Comparison of ENCODE assay signal across 21 cellular contexts in the genomic region with DNA sequence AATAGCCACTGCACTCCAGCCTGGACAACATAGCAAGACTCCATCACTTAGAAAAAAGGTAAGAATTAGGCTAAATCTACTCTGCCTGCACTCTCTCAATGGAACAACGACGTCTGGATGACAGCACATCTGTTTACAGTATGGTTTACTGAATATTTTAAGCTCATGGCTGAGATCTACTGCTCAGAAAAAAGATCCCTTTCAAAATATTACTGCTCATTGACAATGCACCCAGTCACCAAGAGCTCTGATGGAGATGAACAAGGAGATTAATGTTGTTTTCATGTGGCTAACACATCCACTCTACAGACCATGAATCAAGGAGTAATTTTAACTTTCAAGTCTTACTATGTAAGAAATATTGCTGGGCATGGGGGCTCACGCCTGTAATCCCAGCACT. TPM values are rescaled to one million over a fixed set of nuclear protein-coding genes. Genes with fewer than 3 reads are reported as not detected.
DNase-seq lines count a peak whose midpoint lies in the region; ATAC-seq and TF ChIP-seq lines count a peak whose summit lies in the region.
"Had no signal": no experiment of that assay in that cellular context is flagged by ENCODE, and none has a peak within 500 bp of the region (broad histone marks: within the 10 kb centered on the region; RNA-seq: fewer than 3 reads in every experiment).

No MANE protein-coding gene starts in this region.

- no peak for TF ChIP-seq CTCF in activated CD8-positive, alpha-beta T cell treated with anti-CD3 and anti-CD28 coated beads for 36 hours (IDR thresholded peaks at IDR 0.05)

- no peak overlapping the region for H3K23ac ChIP-seq in trophoblast cell (ENCODE audit: low read length)

- intact Hi-C loops in activated CD8-positive, alpha-beta T cell treated with anti-CD3 and anti-CD28 coated beads for 36 hours (cut with micrococcal nuclease): no loop called here

- no peak overlapping the region for H3K4me3 Mint-ChIP-seq in activated CD8-positive, alpha-beta T cell treated with anti-CD3 and anti-CD28 coated beads for 36 hours
- H3K4me3 Mint-ChIP-seq in activated CD8-positive, alpha-beta T cell treated with anti-CD3 and anti-CD28 coated beads, Interleukin-2, amount 10 ng/mL, durations not matched to agents 7 days and 5 days: no peak overlapping the region
- H3K4me3 Mint-ChIP-seq in T-helper 17 cell (no peak overlapping the region), immature natural killer cell (no peak overlapping the region)
- no peak overlapping the region for H3K4me3 Mint-ChIP-seq in stimulated activated naive B cell treated with anti-CD40 and anti-IgM and Interleukin-4, amounts not matched to agents 10 μg/mL and 1 μg/mL and 100 μg/mL, for 72 hours
- H3K4me3 Mint-ChIP-seq: CD14-positive monocyte had no signal

- H3K27me3 ChIP-seq in trophoblast cell (ENCODE audit: insufficient read depth, low read length): no peaks in the 10 kb centered on the region

- no peaks in the 10 kb centered on the region for H3K4me1 ChIP-seq in trophoblast cell (ENCODE audit: control insufficient read depth in 1 of 2, insufficient read depth in 2 of 2, low read length in 2 of 2)

- H2BK120ac ChIP-seq in trophoblast cell (ENCODE audit: insufficient read depth, low read length, poor library complexity): no peak overlapping the region

- peaks cover 20% of the 10 kb centered on the region for H3K4me1 Mint-ChIP-seq in activated CD8-positive, alpha-beta T cell treated with anti-CD3 and anti-CD28 coated beads for 36 hours (ENCODE audit: low read depth)
- H3K4me1 Mint-ChIP-seq in activated CD8-positive, alpha-beta T cell treated with anti-CD3 and anti-CD28 coated beads, Interleukin-2, amount 10 ng/mL, durations not matched to agents 7 days and 5 days (ENCODE audit: low read depth): peaks cover 5% of the 10 kb centered on the region
- H3K4me1 Mint-ChIP-seq in T-helper 17 cell: peaks cover 12% of the 10 kb centered on the region
- H3K4me1 Mint-ChIP-seq in immature natural killer cell: peaks cover 13 to 15% of the 10 kb centered on the region in 2 donors
- peaks cover 12 to 29% of the 10 kb centered on the region in 2 donors for H3K4me1 Mint-ChIP-seq in stimulated activated naive B cell treated with anti-CD40 and anti-IgM and Interleukin-4, amounts not matched to agents 10 μg/mL and 1 μg/mL and 100 μg/mL, for 72 hours

- POLR2A ChIA-PET in activated CD8-positive, alpha-beta T cell treated with anti-CD3 and anti-CD28 coated beads for 36 hours (lab: Charles Lee): interaction anchor here (1.0 to 1.5 kb wide), 2 partner anchors 10 to 19 kb away, joined by 4 to 5 read pairs; no protein-coding TSS in a partner anchor
- POLR2A ChIA-PET in activated CD8-positive, alpha-beta T cell treated with anti-CD3 and anti-CD28 coated beads, Interleukin-2, amount 10 ng/mL, durations not matched to agents 7 days and 5 days (lab: Charles Lee): no interaction called here

- no peaks in the 10 kb centered on the region for H3K79me2 ChIP-seq in trophoblast cell (ENCODE audit: control insufficient read depth, insufficient read depth, low read length, poor library complexity)

- H3K27ac Mint-ChIP-seq in activated CD8-positive, alpha-beta T cell treated with anti-CD3 and anti-CD28 coated beads for 36 hours: peak overlapping the region; percentile 21
- H3K27ac Mint-ChIP-seq in activated CD8-positive, alpha-beta T cell treated with anti-CD3 and anti-CD28 coated beads, Interleukin-2, amount 10 ng/mL, durations not matched to agents 7 days and 5 days: no peak overlapping the region
- H3K27ac Mint-ChIP-seq in T-helper 17 cell (peak overlapping the region; percentile 16), immature natural killer cell (peak overlapping the region in 4 of 6 donors; percentile 6 to 48 (median 24))
- H3K27ac Mint-ChIP-seq in stimulated activated naive B cell treated with anti-CD40 and anti-IgM and Interleukin-4, amounts not matched to agents 10 μg/mL and 1 μg/mL and 100 μg/mL, for 72 hours: peak overlapping the region; percentile 20

- WGBS in trophoblast cell (ENCODE audit: extremely low coverage, insufficient coverage, insufficient read length): no CpG with 5 or more reads among the region's 3 CpGs

- H3K36me3 ChIP-seq in trophoblast cell (ENCODE audit: control insufficient read depth in 1 of 2, insufficient read depth in 2 of 2, low read length in 2 of 2): peaks cover 0 to 8% of the 10 kb centered on the region in 2 experiments

- H3K9me3 ChIP-seq in T-helper 17 cell (ENCODE audit: control insufficient read depth, low read length, poor library complexity, severe bottlenecking) (no peaks in the 10 kb centered on the region), trophoblast cell (ENCODE audit: insufficient read depth, low read depth, low read length) (no peaks in the 10 kb centered on the region)

- H3K18ac ChIP-seq in trophoblast cell (ENCODE audit: low read length): no peak overlapping the region

- no peak for ATAC-seq in activated CD8-positive, alpha-beta T cell treated with anti-CD3 and anti-CD28 coated beads for 36 hours
- no peak for ATAC-seq in activated CD8-positive, alpha-beta T cell treated with anti-CD3 and anti-CD28 coated beads, Interleukin-2, amount 10 ng/mL, durations not matched to agents 7 days and 5 days
- no peak for ATAC-seq in T-helper 17 cell
- ATAC-seq in stimulated activated naive B cell treated with anti-CD40 and anti-IgM and Interleukin-4, amounts not matched to agents 10 μg/mL and 1 μg/mL and 100 μg/mL, for 72 hours (replicated peaks): no peak
- no peak for ATAC-seq in GM18861 (IDR thresholded peaks at IDR 0.05; ENCODE audit: unreplicated experiment)
- ATAC-seq: GM12878, K562 had no signal

- H3K9ac ChIP-seq in trophoblast cell (ENCODE audit: low read length): no peak overlapping the region

- H3K27me3 Mint-ChIP-seq in activated CD8-positive, alpha-beta T cell treated with anti-CD3 and anti-CD28 coated beads for 36 hours: no peaks in the 10 kb centered on the region
- H3K27me3 Mint-ChIP-seq in activated CD8-positive, alpha-beta T cell treated with anti-CD3 and anti-CD28 coated beads, Interleukin-2, amount 10 ng/mL, durations not matched to agents 7 days and 5 days (ENCODE audit: low read depth): no peaks in the 10 kb centered on the region
- H3K27me3 Mint-ChIP-seq in T-helper 17 cell (no peaks in the 10 kb centered on the region), immature natural killer cell (ENCODE audit: low read depth in 3 of 3) (no peaks in the 10 kb centered on the region)
- H3K27me3 Mint-ChIP-seq in stimulated activated naive B cell treated with anti-CD40 and anti-IgM and Interleukin-4, amounts not matched to agents 10 μg/mL and 1 μg/mL and 100 μg/mL, for 72 hours: no peaks in the 10 kb centered on the region

- no peak overlapping the region for H3K14ac ChIP-seq in trophoblast cell (ENCODE audit: low read length)

- H3K36me3 Mint-ChIP-seq in activated CD8-positive, alpha-beta T cell treated with anti-CD3 and anti-CD28 coated beads for 36 hours (ENCODE audit: low read depth): peaks cover 12% of the 10 kb centered on the region
- H3K36me3 Mint-ChIP-seq in activated CD8-positive, alpha-beta T cell treated with anti-CD3 and anti-CD28 coated beads, Interleukin-2, amount 10 ng/mL, durations not matched to agents 7 days and 5 days (ENCODE audit: low read depth): peaks cover 9% of the 10 kb centered on the region
- H3K36me3 Mint-ChIP-seq in T-helper 17 cell (ENCODE audit: low read depth) (no peaks in the 10 kb centered on the region), immature natural killer cell (peaks cover 0 to 3% (median 0%) of the 10 kb centered on the region in 3 donors)
- H3K36me3 Mint-ChIP-seq in stimulated activated naive B cell treated with anti-CD40 and anti-IgM and Interleukin-4, amounts not matched to agents 10 μg/mL and 1 μg/mL and 100 μg/mL, for 72 hours: peaks cover 7 to 23% of the 10 kb centered on the region in 2 donors

- H2AFZ ChIP-seq in trophoblast cell (ENCODE audit: insufficient read depth, low read length, poor library complexity): no peak overlapping the region

- no peak overlapping the region for H3K27ac ChIP-seq in trophoblast cell (ENCODE audit: low read depth, low read length)
- H3K27ac ChIP-seq: 22Rv1, SK-N-MC had no signal

- no peak overlapping the region for H4K91ac ChIP-seq in trophoblast cell (ENCODE audit: low read depth, low read length)

- no peaks in the 10 kb centered on the region for H3K79me1 ChIP-seq in trophoblast cell (ENCODE audit: low read length)

- CTCF ChIA-PET in activated CD8-positive, alpha-beta T cell treated with anti-CD3 and anti-CD28 coated beads for 36 hours (lab: Charles Lee): interaction anchor here (1.0 to 1.7 kb wide), 5 partner anchors 19 to 112 kb away, joined by 3 to 4 read pairs (median 3); no protein-coding TSS in a partner anchor
- CTCF ChIA-PET in activated CD8-positive, alpha-beta T cell treated with anti-CD3 and anti-CD28 coated beads, Interleukin-2, amount 10 ng/mL, durations not matched to agents 7 days and 5 days (lab: Charles Lee): interaction anchor here (0.8 kb wide), 2 partner anchors 154 to 726 kb away, joined by 3 to 4 read pairs; no protein-coding TSS in a partner anchor

- H2BK5ac ChIP-seq in trophoblast cell (ENCODE audit: low read depth, low read length, poor library complexity): no peak overlapping the region

- H2BK12ac ChIP-seq in trophoblast cell (ENCODE audit: low read length): no peak overlapping the region

- H2AK5ac ChIP-seq in trophoblast cell (ENCODE audit: low read length): no peak overlapping the region

- no peak for DNase-seq in activated CD8-positive, alpha-beta T cell treated with anti-CD3 and anti-CD28 coated beads for 36 hours
- no peak for DNase-seq in activated CD8-positive, alpha-beta T cell treated with anti-CD3 and anti-CD28 coated beads, Interleukin-2, amount 10 ng/mL, durations not matched to agents 7 days and 5 days
- DNase-seq in T-helper 17 cell (no peak), immature natural killer cell (no peak), trophoblast cell (no peak), CD1c-positive myeloid dendritic cell (ENCODE audit: extremely low spot score) (no peak)
- no peak for DNase-seq in stimulated activated naive B cell treated with anti-CD40 and anti-IgM and Interleukin-4, amounts not matched to agents 10 μg/mL and 1 μg/mL and 100 μg/mL, for 72 hours
- DNase-seq: AML-193, Calu3, NCI-H1105, NCI-H1694, NCI-H2081 treated with DMSO at 0.1 percent for 48 hours, NCI-H748 treated with DMSO at 0.1 percent for 48 hours, OCI-M1, Right ventricle myocardium superior had no signal

- H3K4ac ChIP-seq in trophoblast cell (ENCODE audit: low read depth, low read length): no peak overlapping the region

- no peak overlapping the region for H3K4me3 ChIP-seq in trophoblast cell (ENCODE audit: low read depth, low read length)
- H3K4me3 ChIP-seq: GM12878, K562, SK-N-MC had no signal

- H4K8ac ChIP-seq in trophoblast cell (ENCODE audit: low read depth, low read length): no peak overlapping the region

- no peak overlapping the region for H3K4me2 ChIP-seq in trophoblast cell (ENCODE audit: low read length)

- no peak overlapping the region for H4K12ac ChIP-seq in trophoblast cell (ENCODE audit: low read depth, low read length)

- H3K9me3 Mint-ChIP-seq in activated CD8-positive, alpha-beta T cell treated with anti-CD3 and anti-CD28 coated beads for 36 hours: no peaks in the 10 kb centered on the region
- H3K9me3 Mint-ChIP-seq in activated CD8-positive, alpha-beta T cell treated with anti-CD3 and anti-CD28 coated beads, Interleukin-2, amount 10 ng/mL, durations not matched to agents 7 days and 5 days (ENCODE audit: insufficient read depth): no peaks in the 10 kb centered on the region
- no peaks in the 10 kb centered on the region for H3K9me3 Mint-ChIP-seq in immature natural killer cell
- no peaks in the 10 kb centered on the region for H3K9me3 Mint-ChIP-seq in stimulated activated naive B cell treated with anti-CD40 and anti-IgM and Interleukin-4, amounts not matched to agents 10 μg/mL and 1 μg/mL and 100 μg/mL, for 72 hours
- H3K9me3 Mint-ChIP-seq: CD14-positive monocyte had no signal

RNA-seq across cellular contexts. Expression of a gene that starts 58.0 kb away (rescaled TPM):
- total RNA-seq in activated CD8-positive, alpha-beta T cell treated with anti-CD3 and anti-CD28 coated beads for 36 hours: 1 to 10 TPM; 7.2 to 10.0 TPM
- total RNA-seq in activated CD8-positive, alpha-beta T cell treated with anti-CD3 and anti-CD28 coated beads, Interleukin-2, amount 10 ng/mL, durations not matched to agents 7 days and 5 days: 10 to 100 TPM; 41.1 to 50.1 TPM
- 10 to 100 TPM in 1 of 2 donors, 1 to 10 TPM in 1; 7.4 to 10.0 TPM for total RNA-seq in T-helper 17 cell
- polyA plus RNA-seq in immature natural killer cell: 10 to 100 TPM; 38.3 to 89.0 (median 54.3) TPM
- 16.4 and 16.5 TPM in 2 replicates for polyA plus RNA-seq in trophoblast cell (2013)
